Comparison of ENCODE assay signal across 8 cellular contexts in the genomic region with DNA sequence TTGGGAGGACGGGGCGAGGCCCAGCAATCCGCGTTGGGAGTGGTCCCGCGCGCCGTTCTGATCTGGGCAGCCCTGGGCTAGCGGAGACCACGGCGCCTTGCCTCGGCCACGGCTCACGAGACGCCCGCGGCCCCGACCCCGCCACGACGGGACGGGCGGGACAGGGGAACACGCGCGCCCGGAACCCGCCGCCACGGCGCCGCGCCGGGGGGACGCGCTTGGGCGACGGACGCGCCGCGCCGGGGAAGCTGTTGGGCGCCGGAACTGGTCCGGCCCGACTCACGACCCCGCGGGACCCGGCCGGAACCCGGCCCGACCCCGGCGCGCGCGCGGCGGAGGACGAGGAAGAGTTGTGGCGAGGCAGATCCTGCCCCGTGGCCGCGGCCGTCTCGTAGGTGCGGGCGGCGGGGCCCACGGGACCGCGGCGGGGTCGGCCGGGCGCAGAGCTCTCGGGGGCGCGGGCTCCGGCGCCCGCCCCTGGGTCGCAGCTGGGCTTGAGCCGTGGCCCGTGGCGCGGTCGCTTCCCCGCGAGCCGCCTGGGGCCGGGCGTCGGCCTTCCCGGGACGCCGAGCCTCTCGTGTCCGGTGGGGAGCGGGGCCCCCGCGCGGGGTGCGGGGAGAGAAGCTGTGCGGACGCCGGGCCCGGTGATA. TPM values are rescaled to one million over a fixed set of nuclear protein-coding genes. Genes with fewer than 3 reads are reported as not detected.
DNase-seq lines count a peak whose midpoint lies in the region; ATAC-seq, FAIRE-seq and TF ChIP-seq lines count a peak whose summit lies in the region.

ACSF3 (plus strand) TSS at position 251 of the 650 bp plus-strand sequence. CDS start 6,830 bp downstream, outside the sequence.

- intact Hi-C loops in breast epithelium (cut with DNase I; ENCODE audit: low total_unique reads): no loop called here

- peak; percentile 47 for ATAC-seq in GM18502 (IDR thresholded peaks at IDR 0.05; ENCODE audit: poor library complexity, unreplicated experiment)

- H3K9me3 ChIP-seq in breast epithelium (no peaks in the 10 kb centered on the region), small intestine (ENCODE audit: control insufficient read depth, low read depth) (no peaks in the 10 kb centered on the region)

- peak within 1 kb of the TSS; percentile 55 for H3K27ac ChIP-seq in 22Rv1
- peak within 1 kb of the TSS; percentile 47; the same call in 1 of the 2 replicates for H3K27ac ChIP-seq in VCaP
- H3K27ac ChIP-seq in breast epithelium: peak within 1 kb of the TSS; percentile 48 to 85
- H3K27ac ChIP-seq in small intestine (ENCODE audit: low read depth in 1 of 2, low read length in 1 of 2): peak within 1 kb of the TSS; percentile 73 to 87

- peaks cover 8 to 10% of the 10 kb centered on the region in 2 donors for H3K4me1 ChIP-seq in breast epithelium
- peaks cover 3 to 8% of the 10 kb centered on the region in 2 donors for H3K4me1 ChIP-seq in small intestine (ENCODE audit: control insufficient read depth in 2 of 2, insufficient read depth in 1 of 2, low read depth in 1 of 2, low read length in 1 of 2)

- DNase-seq in HuH-7.5 (ENCODE audit: low spot score) (peak; percentile 95), breast epithelium (ENCODE audit: low spot score in 2 of 2) (peak in 1 of 2 donors; percentile 66), iPS-NIHi11 (ENCODE audit: low spot score) (peak; percentile 93), small intestine (peak; percentile 61), NCI-H510A (lab: John Stamatoyannopoulos, UW) (no peak)

- no peak for TF ChIP-seq POLR2A in breast epithelium (IDR thresholded peaks at IDR 0.05)

- no peak for FAIRE-seq in small intestine (lab: Jason Lieb, UNC)

- peaks cover 0 to 27% of the 10 kb centered on the region in 2 donors for H3K27me3 ChIP-seq in breast epithelium
- peaks cover 0 to 7% of the 10 kb centered on the region in 2 donors for H3K27me3 ChIP-seq in small intestine (ENCODE audit: control insufficient read depth in 2 of 2, insufficient read depth in 2 of 2, low read length in 2 of 2)

- H3K36me3 ChIP-seq in breast epithelium: no peaks in the 10 kb centered on the region
- no peaks in the 10 kb centered on the region for H3K36me3 ChIP-seq in small intestine (ENCODE audit: control insufficient read depth in 2 of 2, insufficient read depth in 2 of 2, low read length in 2 of 2)

- WGBS in small intestine, 3 donors: 0 to 1% (median 1%) methylated on average over 65 to 110 of the region's 110 CpGs

- H3K4me3 ChIP-seq in breast epithelium (peak within 1 kb of the TSS; percentile 74 to 95 (median 86)), small intestine (ENCODE audit: low read depth in 1 of 2, low read length in 2 of 2) (peak within 1 kb of the TSS; percentile 76 to 96)

- no peak for TF ChIP-seq CTCF in 22Rv1 (IDR thresholded peaks at IDR 0.05)
- no peak for TF ChIP-seq CTCF in VCaP (conservative IDR thresholded peaks at IDR 0.05)
- TF ChIP-seq CTCF in breast epithelium (IDR thresholded peaks at IDR 0.05): no peak

RNA-seq across cellular contexts. Expression of gene ACSF3, which starts in this region (rescaled TPM):
- total RNA-seq in breast epithelium: 10 to 100 TPM; 20.8 to 42.3 (median 40.4) TPM
- 10 to 100 TPM; 49.2 to 93.7 (median 68.1) TPM for polyA plus RNA-seq in small intestine
